ENCODE assay signal across 1 cellular context in the genomic region with DNA sequence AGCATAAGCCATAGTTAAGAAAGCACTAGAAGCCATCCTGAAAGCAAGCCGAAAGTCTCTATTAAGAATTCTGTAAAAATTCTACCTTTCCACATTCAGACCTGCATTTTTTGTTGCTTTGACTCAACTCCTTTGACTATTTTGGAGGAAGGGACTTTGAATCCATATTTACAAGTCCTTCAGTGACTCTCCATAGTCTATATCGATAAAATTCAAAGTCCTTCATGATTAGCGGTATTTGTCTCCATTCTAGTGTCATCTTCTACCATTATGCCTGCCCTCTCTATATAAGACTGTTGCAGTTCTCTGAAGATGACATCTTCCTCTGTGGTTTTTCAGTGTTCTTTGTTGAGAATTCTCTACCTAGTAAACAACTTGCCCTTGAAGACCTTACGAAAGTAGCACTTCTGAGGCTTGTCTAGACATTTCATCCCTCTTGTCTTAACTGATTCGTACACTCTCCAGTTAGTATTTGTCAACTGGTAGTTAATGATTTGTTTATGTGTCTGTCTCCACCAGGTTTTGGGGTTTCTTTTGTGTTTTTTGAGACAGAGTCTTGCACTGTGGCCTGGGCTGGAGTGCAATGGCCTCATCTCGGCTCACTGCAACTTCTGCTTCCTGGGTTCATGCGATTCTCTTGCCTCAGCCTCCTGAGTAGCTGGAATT.
TF ChIP-seq lines count a peak whose summit lies in the region.

No MANE protein-coding gene starts in this region.

TF ChIP-seq in K562, 482 proteins besides CTCF, POLR2A, EP300 and RAD21:
- TF ChIP-seq ZNF217 (CRISPR knock-in tag; IDR thresholded peaks at IDR 0.05) (no peak), ZNF140 (CRISPR knock-in tag; IDR thresholded peaks at IDR 0.05) (no peak), COPS2 (conservative IDR thresholded peaks at IDR 0.05) (no peak), ZNF146 (CRISPR knock-in tag; IDR thresholded peaks at IDR 0.05; ENCODE audit: unreplicated experiment) (no peak), CEBPG (CRISPR knock-in tag; IDR thresholded peaks at IDR 0.05) (no peak), CEBPG (tag; conservative IDR thresholded peaks at IDR 0.05 in 1 of 2, IDR thresholded peaks at IDR 0.05 in 1 of 2) (no peak)
- TF ChIP-seq, protein P1, sequence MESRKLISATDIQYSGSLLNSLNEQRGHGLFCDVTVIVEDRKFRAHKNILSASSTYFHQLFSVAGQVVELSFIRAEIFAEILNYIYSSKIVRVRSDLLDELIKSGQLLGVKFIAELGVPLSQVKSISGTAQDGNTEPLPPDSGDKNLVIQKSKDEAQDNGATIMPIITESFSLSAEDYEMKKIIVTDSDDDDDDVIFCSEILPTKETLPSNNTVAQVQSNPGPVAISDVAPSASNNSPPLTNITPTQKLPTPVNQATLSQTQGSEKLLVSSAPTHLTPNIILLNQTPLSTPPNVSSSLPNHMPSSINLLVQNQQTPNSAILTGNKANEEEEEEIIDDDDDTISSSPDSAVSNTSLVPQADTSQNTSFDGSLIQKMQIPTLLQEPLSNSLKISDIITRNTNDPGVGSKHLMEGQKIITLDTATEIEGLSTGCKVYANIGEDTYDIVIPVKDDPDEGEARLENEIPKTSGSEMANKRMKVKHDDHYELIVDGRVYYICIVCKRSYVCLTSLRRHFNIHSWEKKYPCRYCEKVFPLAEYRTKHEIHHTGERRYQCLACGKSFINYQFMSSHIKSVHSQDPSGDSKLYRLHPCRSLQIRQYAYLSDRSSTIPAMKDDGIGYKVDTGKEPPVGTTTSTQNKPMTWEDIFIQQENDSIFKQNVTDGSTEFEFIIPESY (CRISPR knock-in tag; IDR thresholded peaks at IDR 0.05): 0 out of 2 replicates have a peak, but pooled peaks have one; percentile 41
- TF ChIP-seq, protein P2, sequence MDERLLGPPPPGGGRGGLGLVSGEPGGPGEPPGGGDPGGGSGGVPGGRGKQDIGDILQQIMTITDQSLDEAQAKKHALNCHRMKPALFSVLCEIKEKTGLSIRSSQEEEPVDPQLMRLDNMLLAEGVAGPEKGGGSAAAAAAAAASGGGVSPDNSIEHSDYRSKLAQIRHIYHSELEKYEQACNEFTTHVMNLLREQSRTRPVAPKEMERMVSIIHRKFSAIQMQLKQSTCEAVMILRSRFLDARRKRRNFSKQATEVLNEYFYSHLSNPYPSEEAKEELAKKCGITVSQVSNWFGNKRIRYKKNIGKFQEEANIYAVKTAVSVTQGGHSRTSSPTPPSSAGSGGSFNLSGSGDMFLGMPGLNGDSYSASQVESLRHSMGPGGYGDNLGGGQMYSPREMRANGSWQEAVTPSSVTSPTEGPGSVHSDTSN (CRISPR knock-in tag; IDR thresholded peaks at IDR 0.05; ENCODE audit: low read depth): no peak
- TF ChIP-seq, protein P2 (tag; conservative IDR thresholded peaks at IDR 0.05; ENCODE audit: low read depth): no peak
